10 cellular contexts compared by ENCODE assay signal in genomic region chr16:16150117-16150877, GRCh38.
DNase-seq lines count a peak whose midpoint lies in the region; ATAC-seq and TF ChIP-seq lines count a peak whose summit lies in the region.
"Had no signal": no experiment of that assay in that cellular context is flagged by ENCODE, and none has a peak within 500 bp of the region (broad histone marks: within the 10 kb centered on the region; RNA-seq: fewer than 3 reads in every experiment).

No MANE protein-coding gene starts in this region.

- POLR2A ChIA-PET in A673 (lab: Charles Lee; ENCODE audit: low non-redundant PET): no interaction called here

- ATAC-seq in lower lobe of right lung (peak; percentile 45 to 73), HG03175 (IDR thresholded peaks at IDR 0.05; ENCODE audit: unreplicated experiment) (no peak)
- ATAC-seq: T-cell had no signal

- H3K36me3 ChIP-seq in lower lobe of right lung: peaks cover 14% of the 10 kb centered on the region
- H3K36me3 ChIP-seq in thyroid gland: no peaks in the 10 kb centered on the region
- no peaks in the 10 kb centered on the region for H3K36me3 ChIP-seq in A673 (ENCODE audit: insufficient read depth, low read length, poor library complexity, severe bottlenecking)

- 19 to 36% methylated on average over 11 to 22 of the region's 28 CpGs for WGBS in thyroid gland, 2 donors

- peak; percentile 73 for DNase-seq in NCI-H2029 (lab: John Stamatoyannopoulos, UW)
- DNase-seq in dorsolateral prefrontal cortex: peak; percentile 26 to 93 (median 86)
- no peak for DNase-seq in lower lobe of right lung
- peak; percentile 96 to 97 for DNase-seq in thyroid gland
- DNase-seq in kidney glomerular epithelial cell (lab: John Stamatoyannopoulos, UW): no peak
- DNase-seq in A673 (ENCODE audit: low spot score): no peak
- DNase-seq in activated CD4-positive, CD25-positive, alpha-beta regulatory T cell (lab: John Stamatoyannopoulos, UW): no peak
- DNase-seq: activated gamma-delta T cell had no signal

- TF ChIP-seq POLR2A in thyroid gland (IDR thresholded peaks at IDR 0.05): no peak

- peak overlapping the region in 7 of 59 donors; percentile 4 to 57 (median 28) for H3K27ac ChIP-seq in dorsolateral prefrontal cortex
- no peak overlapping the region for H3K27ac ChIP-seq in lower lobe of right lung
- H3K27ac ChIP-seq in thyroid gland: peak overlapping the region; percentile 84 to 86 (median 85)
- no peak overlapping the region for H3K27ac ChIP-seq in A673 (ENCODE audit: low read depth, low read length, poor library complexity, severe bottlenecking)

- no TSS peak for BruUV-seq in A673 (replicated peaks; lab: Mats Ljungman, UMichigan)

- H3K4me3 ChIP-seq in dorsolateral prefrontal cortex (peak overlapping the region in 6 of 59 donors; percentile 4 to 26 (median 15)), lower lobe of right lung (no peak overlapping the region), thyroid gland (replicated peaks in 1 of 3) (no peak overlapping the region), A673 (ENCODE audit: low read depth, low read length, poor library complexity, severe bottlenecking) (no peak overlapping the region)

- intact Hi-C loops in dorsolateral prefrontal cortex (cut with DNase I): loop anchor here in 1 of 2 donors (5.0 kb wide), 1 partner anchor 47 kb away; no protein-coding TSS in a partner anchor
- intact Hi-C loops in lower lobe of right lung (cut with DNase I): no loop called here
- intact Hi-C loops in thyroid gland (cut with DNase I): no loop called here
- intact Hi-C loops in A673 (cut with micrococcal nuclease; ENCODE audit: unreplicated experiment): no loop called here

- peaks cover 0 to 18% (median 0%) of the 10 kb centered on the region in 45 donors for H3K27me3 ChIP-seq in dorsolateral prefrontal cortex
- H3K27me3 ChIP-seq in lower lobe of right lung (ENCODE audit: low read depth): no peaks in the 10 kb centered on the region
- no peaks in the 10 kb centered on the region for H3K27me3 ChIP-seq in thyroid gland
- no peaks in the 10 kb centered on the region for H3K27me3 ChIP-seq in A673 (replicated peaks; ENCODE audit: insufficient read depth, low read depth, low read length, poor library complexity)

- H3K4me1 ChIP-seq in lower lobe of right lung (peaks cover 8% of the 10 kb centered on the region), thyroid gland (peaks cover 40 to 49% of the 10 kb centered on the region in 2 donors), A673 (ENCODE audit: insufficient read depth, low read length, poor library complexity, severe bottlenecking) (no peaks in the 10 kb centered on the region)

- no peaks in the 10 kb centered on the region for H3K9me3 ChIP-seq in lower lobe of right lung
- H3K9me3 ChIP-seq in thyroid gland: no peaks in the 10 kb centered on the region
- no peaks in the 10 kb centered on the region for H3K9me3 ChIP-seq in A673 (ENCODE audit: low read depth, low read length, poor library complexity, severe bottlenecking)

- CTCF ChIA-PET in A673 (lab: Charles Lee): no interaction called here

- peak in 10 of 56 donors; percentile 3 to 27 (median 14) for TF ChIP-seq CTCF in dorsolateral prefrontal cortex (IDR thresholded peaks at IDR 0.05 in 54 of 56, conservative IDR thresholded peaks at IDR 0.05 in 2 of 56; ENCODE audit: low read depth in 1 of 56, partially characterized antibody in 56 of 56)
- TF ChIP-seq CTCF in lower lobe of right lung (IDR thresholded peaks at IDR 0.05): no peak
- no peak for TF ChIP-seq CTCF in thyroid gland (IDR thresholded peaks at IDR 0.05)
- TF ChIP-seq CTCF in A673 (conservative IDR thresholded peaks at IDR 0.05; ENCODE audit: low read depth, low read length): no peak

Comparison
In these comparisons a context has a peak if more than half of its experiments do, and no peak if none do; other contexts are left out.
1. DNase-seq: peak in NCI-H2029 (single experiment), dorsolateral prefrontal cortex (10 of 10) and thyroid gland (2 of 2); none in lower lobe of right lung (single experiment), kidney glomerular epithelial cell (single experiment), A673 (single experiment) and activated CD4-positive, CD25-positive, alpha-beta regulatory T cell (0 of 4).
2. H3K27ac ChIP-seq: peak in thyroid gland (3 of 3); none in lower lobe of right lung (single experiment) and A673 (single experiment).